In genomic region chr2:38376346-38376682, GRCh38 we compare ENCODE assay signal across 8 cellular contexts. TPM values are rescaled to one million over a fixed set of nuclear protein-coding genes. Genes with fewer than 3 reads are reported as not detected.
DNase-seq lines count a peak whose midpoint lies in the region; FAIRE-seq and TF ChIP-seq lines count a peak whose summit lies in the region.

No MANE protein-coding gene starts in this region.

- H3K4me3 ChIP-seq in HFF-Myc (replicated peaks; ENCODE audit: low read depth, low read length), result peak overlapping the region; percentile 94
- peak overlapping the region; percentile 97 for H3K4me3 ChIP-seq in MM.1S (ENCODE audit: low read length)
- peak overlapping the region; percentile 91 to 95 for H3K4me3 ChIP-seq in kidney (ENCODE audit: low read length in 2 of 2)

- H3K4me1 ChIP-seq in MM.1S (ENCODE audit: low read length) (peaks cover 11% of the 10 kb centered on the region), kidney (ENCODE audit: control insufficient read depth in 1 of 2, insufficient read depth in 1 of 2, low read depth in 1 of 2, low read length in 2 of 2) (peaks cover 5 to 7% of the 10 kb centered on the region in 2 donors)

- no peaks in the 10 kb centered on the region for H3K9me3 ChIP-seq in MM.1S (replicated peaks; ENCODE audit: insufficient read depth, low read length)
- H3K9me3 ChIP-seq in kidney (ENCODE audit: control insufficient read depth in 1 of 2, low read length in 2 of 2), result no peaks in the 10 kb centered on the region

- H4K20me1 ChIP-seq in MM.1S (ENCODE audit: insufficient read depth, low read length), result peaks cover 26% of the 10 kb centered on the region

- no peak for TF ChIP-seq CTCF in HFF-Myc (IDR thresholded peaks at IDR 0.05; ENCODE audit: low read depth, low read length, missing control alignments)
- TF ChIP-seq CTCF in MM.1S (IDR thresholded peaks at IDR 0.05; ENCODE audit: low read length), result no peak
- no peak for TF ChIP-seq CTCF in kidney (IDR thresholded peaks at IDR 0.05; ENCODE audit: borderline replicate concordance, extremely low read depth, insufficient read depth)

- H3K79me2 ChIP-seq in MM.1S (ENCODE audit: low read length), result peaks cover 53% of the 10 kb centered on the region

- H3K27me3 ChIP-seq in MM.1S (replicated peaks; ENCODE audit: insufficient read depth, low read length), result no peaks in the 10 kb centered on the region

- peak; percentile 48 to 56 for DNase-seq in NOMO-1 (lab: John Stamatoyannopoulos, UW; ENCODE audit: unreplicated experiment in 2 of 2)
- DNase-seq in NOMO-1 treated with dmso at 0.1 percent for 144 hours (lab: John Stamatoyannopoulos, UW; ENCODE audit: unreplicated experiment), result no peak
- DNase-seq in HFF-Myc (ENCODE audit: extremely low read depth, low read depth), result no peak
- DNase-seq in MM.1S, result peak; percentile 69
- DNase-seq in T-helper 22 cell (ENCODE audit: low read depth), result peak; percentile 17
- peak in 43 of 61 donors; percentile 9 to 84 (median 52) for DNase-seq in caudate nucleus (lab: John Stamatoyannopoulos, UW)
- DNase-seq in kidney, result no peak
- peak; percentile 4 for DNase-seq in stimulated activated CD4-positive, alpha-beta T cell treated with anti-CD3 and anti-CD28 coated beads, Interleukin-2, amount 100 ng/mL, for 4 hours (ENCODE audit: low read depth)

- intact Hi-C loops in kidney (cut with DNase I), result no loop called here

- FAIRE-seq in kidney (lab: Jason Lieb, UNC), result no peak

- peaks cover 8% of the 10 kb centered on the region; the same call in 1 of the 2 replicates for H3F3A ChIP-seq in MM.1S (ENCODE audit: insufficient read depth, low read length)

- H3K36me3 ChIP-seq in MM.1S (replicated peaks; ENCODE audit: insufficient read depth, low read length) (no peaks in the 10 kb centered on the region; the same call in 1 of the 2 replicates), kidney (ENCODE audit: control insufficient read depth in 1 of 2, insufficient read depth in 2 of 2, low read length in 2 of 2) (no peaks in the 10 kb centered on the region)

- H3K27ac ChIP-seq in MM.1S (ENCODE audit: low read length) (peak overlapping the region; percentile 71; the same call in 1 of the 2 replicates), caudate nucleus (ENCODE audit: low read depth, low read length) (peak overlapping the region; percentile 94), kidney (ENCODE audit: low read depth in 2 of 2, low read length in 2 of 2) (peak overlapping the region; percentile 93 to 95)

- H3K9ac ChIP-seq in MM.1S (ENCODE audit: low read length) (peak overlapping the region; percentile 88), kidney (ENCODE audit: low read length in 2 of 2) (peak overlapping the region; percentile 92 to 93)

- H2AFZ ChIP-seq in MM.1S (ENCODE audit: low read length), result peak overlapping the region; percentile 63

- peak overlapping the region; percentile 69 for H3K4me2 ChIP-seq in MM.1S (ENCODE audit: low read depth, low read length)

- no peaks in the 10 kb centered on the region for H3K9me2 ChIP-seq in MM.1S (replicated peaks; ENCODE audit: insufficient read depth, low read length)

RNA-seq across cellular contexts. Expression of gene ATL2, which starts 0.8 kb away (rescaled TPM):
- 52.1 TPM for total RNA-seq in kidney
- 22.0 TPM for polyA plus RNA-seq in kidney (ENCODE audit: insufficient read depth, low read depth, low replicate concordance)

Comparison
In these comparisons a context has a peak if more than half of its experiments do, and no peak if none do; other contexts are left out.
1. DNase-seq: peak in NOMO-1 (2 of 2), MM.1S (single experiment), T-helper 22 cell (single experiment), caudate nucleus (43 of 61) and stimulated activated CD4-positive, alpha-beta T cell treated with anti-CD3 and anti-CD28 coated beads, Interleukin-2, amount 100 ng/mL, for 4 hours (single experiment); none in NOMO-1 treated with dmso at 0.1 percent for 144 hours (single experiment), HFF-Myc (single experiment) and kidney (single experiment).
2. Peak in every context shown above with its lines, with median percentiles within 50 percentile points of each other: H3K4me3 ChIP-seq and H3K27ac ChIP-seq.